ENCODE assay signal across 22 cellular contexts in genomic region chr15:61831505-61831921, GRCh38.
DNase-seq lines count a peak whose midpoint lies in the region; ATAC-seq and TF ChIP-seq lines count a peak whose summit lies in the region.
"Had no signal": no experiment of that assay in that cellular context is flagged by ENCODE, and none has a peak within 500 bp of the region (broad histone marks: within the 10 kb centered on the region; RNA-seq: fewer than 3 reads in every experiment).

No MANE protein-coding gene starts in this region.

- DNase-seq in ELF-1 (ENCODE audit: low read depth, low spot score), result peak; percentile 53
- peak; percentile 83 for DNase-seq in NB4 (ENCODE audit: low read depth)
- DNase-seq in NOMO-1 treated with DMSO at 0.1 percent for 48 hours (lab: John Stamatoyannopoulos, UW; ENCODE audit: unreplicated experiment), result peak; percentile 3
- peak; percentile 59 for DNase-seq in iPS-NIHi11 (ENCODE audit: low spot score)
- no peak for DNase-seq in mesothelial cell of epicardium (ENCODE audit: low spot score in 2 of 2, unreplicated experiment in 2 of 2)
- DNase-seq in heart left ventricle, result no peak
- DNase-seq: ACHN; activated CD4-positive, alpha-beta T cell treated with anti-CD3 and anti-CD28 coated beads, Interleukin-2, amount 50 U/mL, for 48 hours; activated T-cell treated with anti-CD3 and anti-CD28 coated beads, Interleukin-2, amount 50 U/mL, for 4 hours; brain microvascular endothelial cell; CD4-positive, alpha-beta memory T cell; left ventricle myocardium superior; NCI-H1105 treated with DMSO at 0.1 percent for 48 hours; NCI-H526; sigmoid colon; SW 1271 had no signal

- H3K27me3 ChIP-seq in heart left ventricle, result peaks cover 0 to 3% (median 0%) of the 10 kb centered on the region in 9 donors
- H3K27me3 ChIP-seq: gastroesophageal sphincter, sigmoid colon had no signal

- no peaks in the 10 kb centered on the region for H3K36me3 ChIP-seq in heart left ventricle
- H3K36me3 ChIP-seq: brain microvascular endothelial cell, gastroesophageal sphincter, sigmoid colon had no signal

- no peak overlapping the region for H3K27ac ChIP-seq in heart left ventricle
- H3K27ac ChIP-seq: brain microvascular endothelial cell, gastroesophageal sphincter, sigmoid colon had no signal

- no peak for TF ChIP-seq POLR2A in NB4 (IDR thresholded peaks at IDR 0.05; ENCODE audit: extremely low read depth, insufficient read length)
- no peak for TF ChIP-seq POLR2A in GM18505 (IDR thresholded peaks at IDR 0.05; ENCODE audit: borderline replicate concordance, extremely low read depth, insufficient read depth, insufficient read length)
- TF ChIP-seq POLR2A in heart left ventricle (IDR thresholded peaks at IDR 0.05), result no peak

- no peak for ATAC-seq in HG03039 (IDR thresholded peaks at IDR 0.05; ENCODE audit: unreplicated experiment)
- ATAC-seq in GM18505 (IDR thresholded peaks at IDR 0.05; ENCODE audit: unreplicated experiment), result no peak
- ATAC-seq in heart left ventricle, result no peak
- ATAC-seq: activated T-cell treated with anti-CD3 and anti-CD28 coated beads, Interleukin-2, amount 50 U/mL, for 4 hours; gastroesophageal sphincter; left ventricle myocardium superior had no signal

- H3K27ac Mint-ChIP-seq in mesothelial cell of epicardium, result no peak overlapping the region
- H3K27ac Mint-ChIP-seq: activated naive CD8-positive, alpha-beta T cell; CD4-positive, alpha-beta memory T cell; dendritic cell treated with granulocyte-macrophage colony-stimulating factor and Interleukin-4, amounts not matched to agents 40 ng/mL and 50 ng/mL, for 4 days had no signal

- H3K4me1 Mint-ChIP-seq in mesothelial cell of epicardium, result no peaks in the 10 kb centered on the region

- H3K4me3 Mint-ChIP-seq in mesothelial cell of epicardium, result no peak overlapping the region
- H3K4me3 Mint-ChIP-seq: activated naive CD8-positive, alpha-beta T cell; activated T-cell treated with anti-CD3 and anti-CD28 coated beads, Interleukin-2, amount 50 U/mL, for 4 hours; CD4-positive, alpha-beta memory T cell; dendritic cell treated with granulocyte-macrophage colony-stimulating factor and Interleukin-4, amounts not matched to agents 40 ng/mL and 50 ng/mL, for 4 days; IgD-negative memory B cell had no signal

- no peaks in the 10 kb centered on the region for H3K36me3 Mint-ChIP-seq in mesothelial cell of epicardium
- H3K36me3 Mint-ChIP-seq: activated naive CD8-positive, alpha-beta T cell; CD4-positive, alpha-beta memory T cell; IgD-negative memory B cell had no signal

- intact Hi-C loops in heart left ventricle (cut with DNase I), result loop anchor here (5.0 to 10.0 kb wide), 14 partner anchors 634 to 1477 kb away; no protein-coding TSS in a partner anchor

- no peaks in the 10 kb centered on the region for H3K9me3 Mint-ChIP-seq in mesothelial cell of epicardium
- H3K9me3 Mint-ChIP-seq: activated T-cell treated with anti-CD3 and anti-CD28 coated beads, Interleukin-2, amount 50 U/mL, for 4 hours; CD4-positive, alpha-beta memory T cell; dendritic cell treated with granulocyte-macrophage colony-stimulating factor and Interleukin-4, amounts not matched to agents 40 ng/mL and 50 ng/mL, for 4 days; IgD-negative memory B cell had no signal

- no peak for TF ChIP-seq CTCF in NB4 (IDR thresholded peaks at IDR 0.05; ENCODE audit: low read depth, low read length)
- no peak for TF ChIP-seq CTCF in mesothelial cell of epicardium (IDR thresholded peaks at IDR 0.05; ENCODE audit: unreplicated experiment)
- no peak for TF ChIP-seq CTCF in heart left ventricle (IDR thresholded peaks at IDR 0.05)

- peaks cover 19% of the 10 kb centered on the region for H3K27me3 Mint-ChIP-seq in mesothelial cell of epicardium (ENCODE audit: low read depth)

- H3K4me1 ChIP-seq in heart left ventricle, result peaks cover 0 to 9% (median 3%) of the 10 kb centered on the region in 12 donors

- no peaks in the 10 kb centered on the region for H3K9me3 ChIP-seq in heart left ventricle
- H3K9me3 ChIP-seq: gastroesophageal sphincter, sigmoid colon had no signal

- 81 to 88% (median 87%) methylated on average over 9 to 10 of the region's 10 CpGs for WGBS in heart left ventricle, 4 donors

- H3K4me3 ChIP-seq in NB4 (ENCODE audit: low read depth, low read length), result no peak overlapping the region
- H3K4me3 ChIP-seq in heart left ventricle, result no peak overlapping the region
- H3K4me3 ChIP-seq: gastroesophageal sphincter, sigmoid colon had no signal

Comparison
In these comparisons a context has a peak if more than half of its experiments do, and no peak if none do; other contexts are left out.
1. DNase-seq: peak in ELF-1 (single experiment), NB4 (single experiment), NOMO-1 treated with DMSO at 0.1 percent for 48 hours (single experiment) and iPS-NIHi11 (single experiment); none in mesothelial cell of epicardium (0 of 2) and heart left ventricle (0 of 5).